ENCODE assay signal across 9 cellular contexts in genomic region chr22:50210378-50211139, GRCh38.
"Had no signal": no experiment of that assay in that cellular context is flagged by ENCODE, and none has a peak within 500 bp of the region (broad histone marks: within the 10 kb centered on the region; RNA-seq: fewer than 3 reads in every experiment).

No MANE protein-coding gene starts in this region.

- H3K9me3 ChIP-seq: ascending aorta, breast epithelium, heart left ventricle, pancreas, sigmoid colon, uterus had no signal

- H3K9me3 Mint-ChIP-seq: activated B cell treated with CpG ODN at 0.5 μM for 24 hours; activated naive CD4-positive, alpha-beta T cell treated with anti-CD3 and anti-CD28 coated beads, Interleukin-2, amount 10 ng/mL, durations not matched to agents 7 days and 5 days; immature natural killer cell had no signal

- H3K27me3 ChIP-seq: ascending aorta, breast epithelium, heart left ventricle, pancreas, sigmoid colon, uterus had no signal

- H3K27ac Mint-ChIP-seq: activated naive CD4-positive, alpha-beta T cell treated with anti-CD3 and anti-CD28 coated beads, Interleukin-2, amount 10 ng/mL, durations not matched to agents 7 days and 5 days had no signal

- H3K4me1 ChIP-seq: ascending aorta, breast epithelium, pancreas had no signal

- H3K4me3 ChIP-seq: ascending aorta, breast epithelium, heart left ventricle, pancreas, sigmoid colon, uterus had no signal

- H3K4me3 Mint-ChIP-seq: activated B cell treated with CpG ODN at 0.5 μM for 24 hours; activated naive CD4-positive, alpha-beta T cell treated with anti-CD3 and anti-CD28 coated beads, Interleukin-2, amount 10 ng/mL, durations not matched to agents 7 days and 5 days had no signal

- H3K27me3 Mint-ChIP-seq: activated B cell treated with CpG ODN at 0.5 μM for 24 hours; activated naive CD4-positive, alpha-beta T cell treated with anti-CD3 and anti-CD28 coated beads, Interleukin-2, amount 10 ng/mL, durations not matched to agents 7 days and 5 days had no signal

- H3K36me3 ChIP-seq: breast epithelium, uterus had no signal

- H3K27ac ChIP-seq: ascending aorta, breast epithelium, heart left ventricle, pancreas, sigmoid colon had no signal
